10 cellular contexts compared by ENCODE assay signal in the genomic region with DNA sequence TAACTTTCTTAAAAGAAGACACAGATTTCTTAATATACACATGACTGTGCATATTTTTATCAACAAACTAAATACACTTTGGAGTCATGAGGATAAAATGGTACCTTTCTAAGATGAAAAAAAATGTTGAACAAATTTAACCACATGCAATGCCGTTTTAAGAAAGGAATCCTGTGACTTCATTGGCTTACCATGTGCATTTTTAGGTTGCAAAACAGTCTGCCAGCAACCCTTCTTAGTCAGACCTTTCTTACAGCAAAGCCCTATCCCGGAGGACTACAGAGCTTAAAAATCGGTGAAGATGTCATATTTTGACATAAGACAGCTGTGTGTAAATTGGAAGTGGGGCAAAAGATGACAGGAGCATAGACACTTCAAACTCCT. TPM values are rescaled to one million over a fixed set of nuclear protein-coding genes. Genes with fewer than 3 reads are reported as not detected.
DNase-seq lines count a peak whose midpoint lies in the region; ATAC-seq and TF ChIP-seq lines count a peak whose summit lies in the region.
"Had no signal": no experiment of that assay in that cellular context is flagged by ENCODE, and none has a peak within 500 bp of the region (broad histone marks: within the 10 kb centered on the region; RNA-seq: fewer than 3 reads in every experiment).

No MANE protein-coding gene starts in this region.

- H3K4me1 ChIP-seq in right cardiac atrium (ENCODE audit: control insufficient read depth, insufficient read depth, low read length) = peaks cover 3% of the 10 kb centered on the region
- peaks cover 14% of the 10 kb centered on the region for H3K4me1 ChIP-seq in smooth muscle cell (ENCODE audit: low read depth)

- H3F3A ChIP-seq in smooth muscle cell (ENCODE audit: low read depth) = peaks cover 9% of the 10 kb centered on the region

- no peaks in the 10 kb centered on the region for H3K79me2 ChIP-seq in smooth muscle cell (ENCODE audit: low read depth)

- H3K36me3 ChIP-seq in smooth muscle cell (ENCODE audit: low read depth) = no peaks in the 10 kb centered on the region

- no peaks in the 10 kb centered on the region for H4K20me1 ChIP-seq in smooth muscle cell (ENCODE audit: low read depth)

- TF ChIP-seq CTCF in astrocyte of the cerebellum (IDR thresholded peaks at IDR 0.05; ENCODE audit: low read depth, low read length, missing control alignments) (no peak), smooth muscle cell (IDR thresholded peaks at IDR 0.05; ENCODE audit: borderline replicate concordance, insufficient read depth, poor library complexity, severe bottlenecking) (no peak)

- DNase-seq in GM04503 (ENCODE audit: low read depth) (peak; percentile 96), astrocyte of the cerebellum (ENCODE audit: low read depth) (peak; percentile 73), right cardiac atrium (peak in 1 of 3 donors; percentile 30), smooth muscle cell (lab: John Stamatoyannopoulos, UW; ENCODE audit: unreplicated experiment) (no peak), COR-L47 (lab: John Stamatoyannopoulos, UW) (no peak)
- no peak for DNase-seq in activated CD4-positive, alpha-beta T cell treated with anti-CD3 and anti-CD28 coated beads for 4 hours
- DNase-seq: activated naive CD8-positive, alpha-beta T cell treated with anti-CD3 and anti-CD28 coated beads, Interleukin-2, amount 50 U/mL, for 24 hours had no signal

- peak overlapping the region; percentile 86 for H2AFZ ChIP-seq in smooth muscle cell (ENCODE audit: low read depth)

- in situ Hi-C loops in astrocyte of the cerebellum (cut with HindIII; ENCODE audit: low sequenced_read_pairs) = loop anchor here (5.0 kb wide), 1 partner anchor 36 kb away; no protein-coding TSS in a partner anchor

- H3K9ac ChIP-seq in smooth muscle cell (ENCODE audit: low read depth) = peak overlapping the region; percentile 74

- H3K9me3 ChIP-seq in right cardiac atrium (ENCODE audit: control insufficient read depth, low read length) (no peaks in the 10 kb centered on the region), smooth muscle cell (replicated peaks; ENCODE audit: low read depth) (no peaks in the 10 kb centered on the region)

- WGBS in right cardiac atrium = 35% methylated on average over 3 of the region's 3 CpGs
- 0% methylated on average over 3 of the region's 3 CpGs for WGBS in smooth muscle cell (ENCODE audit: low lambda C conversion rate)

- ATAC-seq in right cardiac atrium (peak; percentile 93 to 94), HG03460 (IDR thresholded peaks at IDR 0.05; ENCODE audit: unreplicated experiment) (no peak), GM18907 (IDR thresholded peaks at IDR 0.05; ENCODE audit: unreplicated experiment) (no peak)
- ATAC-seq: activated naive CD8-positive, alpha-beta T cell treated with anti-CD3 and anti-CD28 coated beads, Interleukin-2, amount 50 U/mL, for 24 hours had no signal

- H3K27ac ChIP-seq in right cardiac atrium (ENCODE audit: low read length) (no peak overlapping the region), smooth muscle cell (ENCODE audit: low read depth) (peak overlapping the region; percentile 92)
- H3K27ac ChIP-seq: HL-60 had no signal

- no peak overlapping the region for H3K4me3 ChIP-seq in astrocyte of the cerebellum (ENCODE audit: low read depth, low read length)
- H3K4me3 ChIP-seq in right cardiac atrium (ENCODE audit: low read length) = no peak overlapping the region
- peak overlapping the region; percentile 26 for H3K4me3 ChIP-seq in smooth muscle cell

- H3K27me3 ChIP-seq in right cardiac atrium (ENCODE audit: control insufficient read depth, insufficient read depth) (no peaks in the 10 kb centered on the region), smooth muscle cell (ENCODE audit: low read depth) (no peaks in the 10 kb centered on the region)

- intact Hi-C loops in right cardiac atrium (cut with DNase I) = loop anchor here in 1 of 4 donors (10.0 kb wide), 1 partner anchor 46 kb away; no protein-coding TSS in a partner anchor

- H3K4me2 ChIP-seq in smooth muscle cell = peak overlapping the region; percentile 80

RNA-seq across cellular contexts. Expression of a gene that starts 51.6 kb away (rescaled TPM):
- total RNA-seq in right cardiac atrium (10 to 100 TPM; 62.9 to 81.4 (median 76.7) TPM), smooth muscle cell (62.2 and 79.4 TPM in 2 replicates)
- polyA plus RNA-seq in right cardiac atrium (25.8 TPM), smooth muscle cell (12.9 and 22.4 TPM in 2 replicates)

Comparison
In these comparisons a context has a peak if more than half of its experiments do, and no peak if none do; other contexts are left out.
1. DNase-seq: peak in GM04503 (single experiment) and astrocyte of the cerebellum (single experiment); none in smooth muscle cell (single experiment), activated CD4-positive, alpha-beta T cell treated with anti-CD3 and anti-CD28 coated beads for 4 hours (0 of 2) and COR-L47 (single experiment).
2. ATAC-seq: peak in right cardiac atrium (2 of 2); none in HG03460 (single experiment) and GM18907 (single experiment).